Comparison of ENCODE assay signal across 21 cellular contexts in the genomic region with DNA sequence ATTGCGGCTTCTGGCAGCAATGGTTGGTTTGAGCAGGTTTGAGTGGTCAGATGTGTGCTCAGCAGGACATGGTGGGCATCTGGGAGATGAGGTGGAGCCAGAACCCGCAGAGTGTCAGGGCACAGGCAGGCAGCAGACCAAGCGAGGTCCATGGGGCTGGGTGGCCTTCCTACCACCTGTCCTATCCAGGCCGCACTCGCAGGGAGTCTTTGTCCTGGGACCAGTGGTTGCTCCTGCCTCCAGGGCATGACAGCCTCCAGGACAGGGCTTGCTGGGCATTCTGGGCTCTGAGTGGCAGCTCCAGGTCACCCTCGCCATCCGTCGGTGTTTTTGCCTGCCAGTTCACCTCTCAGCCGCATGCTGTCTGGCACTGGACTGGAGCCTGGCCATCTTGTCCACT.
DNase-seq lines count a peak whose midpoint lies in the region; FAIRE-seq and TF ChIP-seq lines count a peak whose summit lies in the region.
"Had no signal": no experiment of that assay in that cellular context is flagged by ENCODE, and none has a peak within 500 bp of the region (broad histone marks: within the 10 kb centered on the region; RNA-seq: fewer than 3 reads in every experiment).

No MANE protein-coding gene starts in this region.

- no peak overlapping the region for H4K91ac ChIP-seq in H1 (replicated peaks; ENCODE audit: insufficient read length, low read length)

- no peaks in the 10 kb centered on the region for H3K36me3 Mint-ChIP-seq in type B pancreatic cell
- H3K36me3 Mint-ChIP-seq: CD4-positive, CD25-positive, alpha-beta regulatory T cell had no signal

- H3K4ac ChIP-seq in H1 (replicated peaks; ENCODE audit: insufficient read length, low read depth, low read length) (no peak overlapping the region), mesendoderm (ENCODE audit: low read depth, low read length) (no peak overlapping the region)

- peak in 1 of 2 experiments; percentile 22 for DNase-seq in H1 (ENCODE audit: low read depth in 1 of 2, low spot score in 2 of 2)
- no peak for DNase-seq in mesendoderm
- peak; percentile 53 for DNase-seq in type B pancreatic cell (ENCODE audit: extremely low spot score, unreplicated experiment)
- DNase-seq in NCI-H2227 (lab: John Stamatoyannopoulos, UW; ENCODE audit: unreplicated experiment) = no peak
- no peak for DNase-seq in RKO (ENCODE audit: low spot score)
- no peak for DNase-seq in NCI-H510A treated with DMSO at 0.1 percent for 48 hours (lab: John Stamatoyannopoulos, UW)
- DNase-seq: ACHN; BE2C; C1 segment of cervical spinal cord; CD4-positive, CD25-positive, alpha-beta regulatory T cell; CD8-positive, alpha-beta memory T cell; COR-L47; DMS 273 treated with DMSO at 0.1 percent for 48 hours; DMS53; DND-41; EL had no signal

- no peaks in the 10 kb centered on the region for H3K79me2 ChIP-seq in H1 (ENCODE audit: control insufficient read depth in 1 of 2, insufficient read depth in 2 of 2, low read length in 2 of 2)
- no peaks in the 10 kb centered on the region for H3K79me2 ChIP-seq in mesendoderm (ENCODE audit: control insufficient read depth, insufficient read depth, low read length)

- no peak for TF ChIP-seq RAD21 in H1 (IDR thresholded peaks at IDR 0.05 in 1 of 2, conservative IDR thresholded peaks at IDR 0.05 in 1 of 2; ENCODE audit: low read depth in 2 of 2, low read length in 2 of 2)

- no peak for TF ChIP-seq CTCF in H1 (IDR thresholded peaks at IDR 0.05; ENCODE audit: control extremely low read depth in 1 of 3, insufficient read depth in 1 of 3, low read depth in 1 of 3, low read length in 3 of 3)
- no peak for TF ChIP-seq CTCF in type B pancreatic cell (conservative IDR thresholded peaks at IDR 0.05)

- no peak overlapping the region for H3K27ac Mint-ChIP-seq in type B pancreatic cell
- H3K27ac Mint-ChIP-seq: CD4-positive, CD25-positive, alpha-beta regulatory T cell; CD8-positive, alpha-beta memory T cell had no signal

- no peak overlapping the region for H3K14ac ChIP-seq in H1 (ENCODE audit: insufficient read length)

- no peaks in the 10 kb centered on the region for H3K4me1 Mint-ChIP-seq in type B pancreatic cell (ENCODE audit: unreplicated experiment)
- H3K4me1 Mint-ChIP-seq: CD4-positive, CD25-positive, alpha-beta regulatory T cell; CD8-positive, alpha-beta memory T cell had no signal

- peak overlapping the region; percentile 51; the same call in 1 of the 2 replicates for H2BK20ac ChIP-seq in H1 (ENCODE audit: low read length)

- no peak overlapping the region for H3K4me2 ChIP-seq in H1 (ENCODE audit: insufficient read depth in 1 of 2, low read depth in 2 of 2, low read length in 2 of 2)
- no peak overlapping the region for H3K4me2 ChIP-seq in mesendoderm (ENCODE audit: low read length)

- H2BK5ac ChIP-seq in H1 (ENCODE audit: low read depth, low read length) = no peak overlapping the region
- no peak overlapping the region for H2BK5ac ChIP-seq in mesendoderm (ENCODE audit: low read length)

- FAIRE-seq in H1 (lab: Jason Lieb, UNC) = no peak
- FAIRE-seq: A204.1, GM12878, GM19239, HepG2 had no signal

- peaks cover 10 to 23% (median 13%) of the 10 kb centered on the region in 4 experiments for H3K4me1 ChIP-seq in H1 (replicated peaks in 1 of 4; ENCODE audit: control insufficient read depth in 3 of 4, insufficient read depth in 4 of 4, low read length in 3 of 4)
- H3K4me1 ChIP-seq in mesendoderm (ENCODE audit: control insufficient read depth, low read depth, low read length) = peaks cover 16% of the 10 kb centered on the region
- H3K4me1 ChIP-seq: BE2C, HAP-1 had no signal

- H3K18ac ChIP-seq in H1 (ENCODE audit: extremely low read depth, low read length) (no peak overlapping the region), mesendoderm (ENCODE audit: low read length) (no peak overlapping the region)

- peaks cover 7 to 10% of the 10 kb centered on the region in 2 experiments; a peak in 3 of 4 replicates for H3K9me3 ChIP-seq in H1 (ENCODE audit: insufficient read depth in 2 of 2, low read depth in 1 of 2, low read length in 1 of 2)
- H3K9me3 ChIP-seq: HAP-1 had no signal

- CTCF ChIA-PET in H1 (lab: Charles Lee; ENCODE audit: partially characterized antibody) = no interaction called here

- no peaks in the 10 kb centered on the region for H3K36me3 ChIP-seq in H1 (ENCODE audit: control insufficient read depth in 2 of 4, insufficient read depth in 4 of 4, low read length in 3 of 4)
- H3K36me3 ChIP-seq in mesendoderm (ENCODE audit: control insufficient read depth, insufficient read depth, low read length) = no peaks in the 10 kb centered on the region
- H3K36me3 ChIP-seq: BE2C, HAP-1 had no signal

- TF ChIP-seq POLR2A in H1 (IDR thresholded peaks at IDR 0.05; ENCODE audit: control extremely low read depth in 1 of 2, low read depth in 2 of 2, low read length in 2 of 2) = no peak

- POLR2A ChIA-PET in H1 (lab: Charles Lee; ENCODE audit: partially characterized antibody) = interaction anchor here (1.1 kb wide), 1 partner anchor 23 kb away, joined by 3 read pairs; no protein-coding TSS in a partner anchor

- H2BK15ac ChIP-seq in H1 (ENCODE audit: low read length) (no peak overlapping the region), mesendoderm (replicated peaks; ENCODE audit: low read depth) (no peak overlapping the region)

- H3K79me1 ChIP-seq in H1 (ENCODE audit: low read depth, low read length) = no peaks in the 10 kb centered on the region
- H3K79me1 ChIP-seq in mesendoderm (ENCODE audit: low read length) = no peaks in the 10 kb centered on the region

- TF ChIP-seq EP300 in H1 (IDR thresholded peaks at IDR 0.05; ENCODE audit: borderline replicate concordance in 1 of 2, low read depth in 2 of 2, low read length in 2 of 2) = no peak

- H3K27ac ChIP-seq in H1 (ENCODE audit: low read depth, low read length) = no peak overlapping the region
- H3K27ac ChIP-seq in mesendoderm (ENCODE audit: low read depth, low read length) = no peak overlapping the region

- H3K56ac ChIP-seq in H1 (replicated peaks; ENCODE audit: insufficient read length, low read depth, low read length) (no peak overlapping the region), mesendoderm (ENCODE audit: low read length) (peak overlapping the region; percentile 44)

- no peak overlapping the region for H2AFZ ChIP-seq in H1 (ENCODE audit: low read length)

- no peak overlapping the region for H4K5ac ChIP-seq in H1 (ENCODE audit: insufficient read length, low read depth, low read length)
- no peak overlapping the region for H4K5ac ChIP-seq in mesendoderm (ENCODE audit: low read length)

- WGBS in H1 (ENCODE audit: extremely low coverage in 1 of 2, insufficient coverage in 1 of 2, insufficient read length in 1 of 2, insufficient replicate concordance in 2 of 2, low coverage in 1 of 2, low lambda C conversion rate in 2 of 2, missing lambda C conversion rate in 1 of 2), 2 experiments = 95% methylated on average over 9 of the region's 9 CpGs; no CpG with 5 or more reads in 1 of the 2 experiments
- no CpG with 5 or more reads among the region's 9 CpGs for WGBS in mesendoderm (ENCODE audit: extremely low coverage, insufficient coverage, low lambda C conversion rate)

- H2BK120ac ChIP-seq in H1 (replicated peaks; ENCODE audit: low read depth, low read length) (no peak overlapping the region), mesendoderm (ENCODE audit: low read depth, low read length) (no peak overlapping the region)

- H3K23ac ChIP-seq in H1 (ENCODE audit: insufficient read length) (no peak overlapping the region), mesendoderm (ENCODE audit: low read length) (no peak overlapping the region)

- H2AK5ac ChIP-seq in H1 (ENCODE audit: low read depth, low read length) (peak overlapping the region; percentile 25; the same call in 1 of the 2 replicates), mesendoderm (ENCODE audit: low read length) (peak overlapping the region; percentile 93)

- H3K27me3 ChIP-seq in H1 (replicated peaks in 1 of 4; ENCODE audit: control insufficient read depth in 3 of 4, extremely low read depth in 1 of 4, insufficient read depth in 3 of 4, low read length in 3 of 4) = no peaks in the 10 kb centered on the region
- H3K27me3 ChIP-seq in mesendoderm (ENCODE audit: insufficient read depth, low read length, poor library complexity) = no peaks in the 10 kb centered on the region
- H3K27me3 ChIP-seq: BE2C had no signal

- H4K20me1 ChIP-seq in H1 (replicated peaks in 1 of 2; ENCODE audit: control insufficient read depth in 1 of 2, insufficient read depth in 2 of 2, low read length in 2 of 2) = no peaks in the 10 kb centered on the region

- H2BK12ac ChIP-seq in H1 (ENCODE audit: low read depth, low read length) = peak overlapping the region; percentile 63; the same call in 1 of the 2 replicates

- H3K27me3 Mint-ChIP-seq in type B pancreatic cell = peaks cover 5% of the 10 kb centered on the region

- no peak overlapping the region for H3K4me3 Mint-ChIP-seq in type B pancreatic cell
- H3K4me3 Mint-ChIP-seq: CD4-positive, CD25-positive, alpha-beta regulatory T cell; CD8-positive, alpha-beta memory T cell had no signal

- no peak overlapping the region for H3K4me3 ChIP-seq in H1 (ENCODE audit: extremely low read depth in 1 of 4, insufficient read depth in 2 of 4, low read depth in 3 of 4, low read length in 4 of 4)
- no peak overlapping the region for H3K4me3 ChIP-seq in mesendoderm (ENCODE audit: low read length)
- H3K4me3 ChIP-seq: GM12878, HAP-1 had no signal

- H3K9ac ChIP-seq in H1 (replicated peaks in 1 of 4; ENCODE audit: extremely low read depth in 1 of 4, low read depth in 3 of 4, low read length in 3 of 4) = no peak overlapping the region
- no peak overlapping the region for H3K9ac ChIP-seq in mesendoderm (ENCODE audit: low read length)

- H4K8ac ChIP-seq in H1 (ENCODE audit: extremely low read depth, insufficient read depth, low read length) = no peak overlapping the region
- H4K8ac ChIP-seq in mesendoderm (ENCODE audit: low read depth, low read length) = no peak overlapping the region

- H3K9me3 Mint-ChIP-seq in type B pancreatic cell = no peaks in the 10 kb centered on the region

- peaks cover 7% of the 10 kb centered on the region; the same call in 1 of the 2 replicates for H3K23me2 ChIP-seq in H1 (ENCODE audit: low read depth, low read length)

TF ChIP-seq in H1, 55 proteins besides CTCF, POLR2A, EP300 and RAD21 (continues in another document):
- TF ChIP-seq TBP (IDR thresholded peaks at IDR 0.05; ENCODE audit: low read depth, low read length) (no peak), SIRT6 (IDR thresholded peaks at IDR 0.05; ENCODE audit: low read length) (no peak), CHD2 (IDR thresholded peaks at IDR 0.05; ENCODE audit: low read length) (no peak), PHF8 (conservative IDR thresholded peaks at IDR 0.05; ENCODE audit: low read depth, low read length) (no peak), CHD1 (IDR thresholded peaks at IDR 0.05; ENCODE audit: low read depth, low read length) (no peak), RFX5 (IDR thresholded peaks at IDR 0.05; ENCODE audit: borderline replicate concordance, low read depth, low read length) (no peak), POU5F1 (IDR thresholded peaks at IDR 0.05; ENCODE audit: low read depth, low read length) (no peak), HDAC2 (IDR thresholded peaks at IDR 0.05; ENCODE audit: borderline replicate concordance in 1 of 2, low read depth in 2 of 2, low read length in 2 of 2) (no peak), SRF (IDR thresholded peaks at IDR 0.05; ENCODE audit: low read depth, low read length) (no peak), POLR2AphosphoS5 (IDR thresholded peaks at IDR 0.05; ENCODE audit: low read depth, low read length) (no peak)
